8 cellular contexts compared by ENCODE assay signal in genomic region chr17:4101127-4101798, GRCh38. TPM values are rescaled to one million over a fixed set of nuclear protein-coding genes. Genes with fewer than 3 reads are reported as not detected.
DNase-seq lines count a peak whose midpoint lies in the region; ATAC-seq and TF ChIP-seq lines count a peak whose summit lies in the region.

No MANE protein-coding gene starts in this region.

- H3K27me3 Mint-ChIP-seq in activated B cell treated with CpG ODN at 0.5 μM for 24 hours = no peaks in the 10 kb centered on the region
- H3K27me3 Mint-ChIP-seq in glutamatergic neuron (ENCODE audit: unreplicated experiment) = no peaks in the 10 kb centered on the region

- CTCF ChIA-PET in GM10248 (lab: Yijun Ruan, JAX) = interaction anchor here (0.7 to 1.9 kb wide), 9 partner anchors 8 to 187 kb away, joined by 3 to 5 read pairs (median 4); partner anchors contain the start of gene P2RX1
- CTCF ChIA-PET in activated B cell treated with CpG ODN at 0.5 μM for 24 hours (lab: Charles Lee) = interaction anchor here (0.6 kb wide), 1 partner anchor 150 kb away, joined by 3 read pairs; no protein-coding TSS in a partner anchor

- TF ChIP-seq CTCF in GM10248 (IDR thresholded peaks at IDR 0.05; ENCODE audit: control extremely low read depth, extremely low read depth, low read depth, missing control alignments) = no peak
- no peak for TF ChIP-seq CTCF in activated B cell treated with CpG ODN at 0.5 μM for 24 hours (IDR thresholded peaks at IDR 0.05)
- TF ChIP-seq CTCF in sigmoid colon (IDR thresholded peaks at IDR 0.05) = no peak
- TF ChIP-seq CTCF in glutamatergic neuron (IDR thresholded peaks at IDR 0.05; ENCODE audit: partially characterized antibody, unreplicated experiment) = no peak

- peaks cover 12% of the 10 kb centered on the region for H3K4me1 Mint-ChIP-seq in activated B cell treated with CpG ODN at 0.5 μM for 24 hours
- H3K4me1 Mint-ChIP-seq in glutamatergic neuron (ENCODE audit: low read depth, unreplicated experiment) = no peaks in the 10 kb centered on the region

- 61 to 71% methylated on average over 12 of the region's 12 CpGs for WGBS in sigmoid colon, 2 donors

- no peak for TF ChIP-seq EP300 in sigmoid colon (IDR thresholded peaks at IDR 0.05)

- no peaks in the 10 kb centered on the region for H3K9me3 ChIP-seq in sigmoid colon

- no peaks in the 10 kb centered on the region for H3K27me3 ChIP-seq in sigmoid colon

- H3K4me3 Mint-ChIP-seq in activated B cell treated with CpG ODN at 0.5 μM for 24 hours (no peak overlapping the region), glutamatergic neuron (ENCODE audit: unreplicated experiment) (no peak overlapping the region)

- H3K36me3 Mint-ChIP-seq in activated B cell treated with CpG ODN at 0.5 μM for 24 hours (ENCODE audit: low read depth) = peaks cover 82% of the 10 kb centered on the region
- peaks cover 5% of the 10 kb centered on the region for H3K36me3 Mint-ChIP-seq in glutamatergic neuron (ENCODE audit: unreplicated experiment)

- peak overlapping the region; percentile 81 for H3K27ac Mint-ChIP-seq in activated B cell treated with CpG ODN at 0.5 μM for 24 hours
- H3K27ac Mint-ChIP-seq in glutamatergic neuron (ENCODE audit: unreplicated experiment) = no peak overlapping the region

- peak; percentile 65 for ATAC-seq in activated B cell treated with CpG ODN at 0.5 μM for 24 hours (ENCODE audit: low read depth)

- peaks cover 0 to 5% (median 0%) of the 10 kb centered on the region in 4 donors for H3K4me1 ChIP-seq in sigmoid colon

- peaks cover 15 to 80% (median 48%) of the 10 kb centered on the region in 4 donors for H3K36me3 ChIP-seq in sigmoid colon

- intact Hi-C loops in activated B cell treated with CpG ODN at 0.5 μM for 24 hours (cut with micrococcal nuclease) = no loop called here
- intact Hi-C loops in sigmoid colon (cut with DNase I) = no loop called here

- DNase-seq in GM10248 (ENCODE audit: extremely low spot score) (peak; percentile 35), activated B cell treated with CpG ODN at 0.5 μM for 24 hours (no peak), globus pallidus (ENCODE audit: low spot score) (peak; percentile 52), sigmoid colon (no peak), mesenteric fat pad (ENCODE audit: low spot score) (no peak), NAMALWA (ENCODE audit: low spot score) (no peak), glutamatergic neuron (no peak), NCI-H2107 treated with DMSO at 0.1 percent for 48 hours (lab: John Stamatoyannopoulos, UW; ENCODE audit: unreplicated experiment) (no peak)

- POLR2A ChIA-PET in GM10248 (lab: Yijun Ruan, JAX) (no interaction called here), activated B cell treated with CpG ODN at 0.5 μM for 24 hours (lab: Charles Lee) (interaction anchor here (0.6 kb wide), 1 partner anchor 56 kb away, joined by 5 read pairs; no protein-coding TSS in a partner anchor)

- no peak for TF ChIP-seq POLR2A in sigmoid colon (IDR thresholded peaks at IDR 0.05)

- H3K27ac ChIP-seq in sigmoid colon = peak overlapping the region; percentile 15 to 75 (median 60)

- H3K9me3 Mint-ChIP-seq in activated B cell treated with CpG ODN at 0.5 μM for 24 hours = no peaks in the 10 kb centered on the region
- H3K9me3 Mint-ChIP-seq in glutamatergic neuron (ENCODE audit: unreplicated experiment) = no peaks in the 10 kb centered on the region

- no peak overlapping the region for H3K4me3 ChIP-seq in sigmoid colon

RNA-seq across cellular contexts. Expression of gene ZZEF1, which starts 41.6 kb away (rescaled TPM):
- total RNA-seq in activated B cell treated with CpG ODN at 0.5 μM for 24 hours (64.0 and 81.1 TPM in 2 replicates), sigmoid colon (10 to 100 TPM; 40.0 to 93.9 (median 46.5) TPM), mesenteric fat pad (56.2 TPM), glutamatergic neuron (ENCODE audit: unreplicated experiment) (72.7 TPM)
- 10 to 100 TPM; 11.4 to 56.0 (median 17.3) TPM for polyA plus RNA-seq in sigmoid colon

RNA-seq across cellular contexts. Expression of gene CYB5D2, which starts 41.7 kb away (rescaled TPM):
- total RNA-seq in activated B cell treated with CpG ODN at 0.5 μM for 24 hours (5.5 and 6.2 TPM in 2 replicates), sigmoid colon (10 to 100 TPM; 19.3 to 30.0 (median 21.5) TPM), mesenteric fat pad (16.6 TPM), glutamatergic neuron (ENCODE audit: unreplicated experiment) (27.2 TPM)
- 10 to 100 TPM; 12.0 to 19.8 (median 12.3) TPM for polyA plus RNA-seq in sigmoid colon

Comparison
In these comparisons a context has a peak if more than half of its experiments do, and no peak if none do; other contexts are left out.
1. DNase-seq: peak in GM10248 (single experiment) and globus pallidus (single experiment); none in activated B cell treated with CpG ODN at 0.5 μM for 24 hours (single experiment), sigmoid colon (single experiment), mesenteric fat pad (single experiment), NAMALWA (single experiment), glutamatergic neuron (single experiment) and NCI-H2107 treated with DMSO at 0.1 percent for 48 hours (single experiment).